ENCODE assay signal across 34 cellular contexts in the genomic region with DNA sequence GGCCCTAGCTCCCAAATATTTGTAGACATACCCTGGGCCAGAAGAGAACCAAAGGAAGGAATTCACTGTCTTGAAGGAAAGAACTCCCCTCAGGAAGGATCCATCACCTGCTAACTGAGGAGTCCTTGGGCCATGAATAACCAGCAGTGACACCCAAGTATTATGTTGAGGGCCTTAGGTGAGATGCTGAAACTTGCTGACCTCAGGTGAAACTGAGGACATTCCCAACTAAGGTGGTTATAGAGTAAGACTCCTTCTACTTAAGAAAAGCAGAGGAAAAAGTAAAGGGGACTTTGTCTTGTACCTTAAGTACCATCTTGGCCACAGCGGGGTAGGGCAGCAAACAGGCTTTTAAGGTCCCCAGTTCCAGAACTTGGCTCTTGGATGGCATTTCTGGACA.
"Had no signal": no experiment of that assay in that cellular context is flagged by ENCODE, and none has a peak within 500 bp of the region (broad histone marks: within the 10 kb centered on the region; RNA-seq: fewer than 3 reads in every experiment).

No MANE protein-coding gene starts in this region.

- H3K36me3 ChIP-seq: adrenal gland, ascending aorta, brain microvascular endothelial cell, breast epithelium, cardiac muscle cell had no signal

- H3K27ac ChIP-seq: adrenal gland, ascending aorta, body of pancreas, brain microvascular endothelial cell, breast epithelium, cardiac muscle cell had no signal

- DNase-seq: activated effector memory CD4-positive, alpha-beta T cell treated with anti-CD3 and anti-CD28 coated beads, Interleukin-2, amount 50 U/mL, for 16 hours; activated effector memory CD4-positive, alpha-beta T cell treated with Interleukin-2 at 50 U/mL for 16 hours; activated gamma-delta T cell; activated gamma-delta T cell treated with Interleukin-2 at 50 U/mL for 16 hours; activated naive CD4-positive, alpha-beta T cell; activated naive CD4-positive, alpha-beta T cell treated with anti-CD3 and anti-CD28 coated beads for 36 hours; activated naive CD4-positive, alpha-beta T cell treated with anti-CD3 and anti-CD28 coated beads, Interleukin-2, amount 10 ng/mL, durations not matched to agents 7 days and 5 days; activated naive CD4-positive, alpha-beta T cell treated with anti-CD3 and anti-CD28 coated beads, Interleukin-2, amount 50 U/mL, for 16 hours; activated naive CD4-positive, alpha-beta T cell treated with Interleukin-2 at 50 U/mL for 16 hours; activated naive CD8-positive, alpha-beta T cell treated with anti-CD3 and anti-CD28 coated beads for 36 hours; activated naive CD8-positive, alpha-beta T cell treated with anti-CD3 and anti-CD28 coated beads, Interleukin-2, amount 10 ng/mL, durations not matched to agents 7 days and 5 days; activated naive CD8-positive, alpha-beta T cell treated with anti-CD3 and anti-CD28 coated beads, Interleukin-2, amount 50 U/mL, for 24 hours; activated T-cell treated with anti-CD3 and anti-CD28 coated beads, Interleukin-2, amount 50 U/mL, for 1 hour; activated T-cell treated with anti-CD3 and anti-CD28 coated beads, Interleukin-2, amount 50 U/mL, for 24 hours; activated T-cell treated with anti-CD3 and anti-CD28 coated beads, Interleukin-2, amount 50 U/mL, for 4 hours; activated T-cell treated with anti-CD3 and anti-CD28 coated beads, Interleukin-2, amount 50 U/mL, for 48 hours; activated T-cell treated with anti-CD3 and anti-CD28 coated beads, Interleukin-2, amount 50 U/mL, for 72 hours; adrenal gland; amniotic stem cell; amygdala; anterior cingulate cortex; aorta; body of pancreas; brain microvascular endothelial cell; caudate nucleus; central memory CD4-positive, alpha-beta T cell; cerebellar nuclear complex had no signal

- H3K27me3 ChIP-seq: adrenal gland, ascending aorta, body of pancreas, brain microvascular endothelial cell, breast epithelium, cardiac muscle cell had no signal

- H3K9me3 ChIP-seq: adrenal gland, ascending aorta, body of pancreas had no signal

- ATAC-seq: activated naive CD4-positive, alpha-beta T cell treated with anti-CD3 and anti-CD28 coated beads, Interleukin-2, amount 50 U/mL, for 72 hours; activated naive CD8-positive, alpha-beta T cell treated with anti-CD3 and anti-CD28 coated beads, Interleukin-2, amount 50 U/mL, for 24 hours; activated T-cell treated with anti-CD3 and anti-CD28 coated beads, Interleukin-2, amount 50 U/mL, for 4 hours; activated T-cell treated with anti-CD3 and anti-CD28 coated beads, Interleukin-2, amount 50 U/mL, for 72 hours; activated T-helper 17 cell treated with anti-CD3 and anti-CD28 coated beads, Interleukin-2, amount 50 U/mL, for 72 hours; body of pancreas had no signal

- H3K4me1 ChIP-seq: adrenal gland, ascending aorta, body of pancreas, breast epithelium had no signal

- FAIRE-seq: astrocyte, bronchial epithelial cell had no signal

- H3K4me3 ChIP-seq: adrenal gland, ascending aorta, body of pancreas, breast epithelium, cardiac muscle cell had no signal
